9 cellular contexts compared by ENCODE assay signal in the genomic region with DNA sequence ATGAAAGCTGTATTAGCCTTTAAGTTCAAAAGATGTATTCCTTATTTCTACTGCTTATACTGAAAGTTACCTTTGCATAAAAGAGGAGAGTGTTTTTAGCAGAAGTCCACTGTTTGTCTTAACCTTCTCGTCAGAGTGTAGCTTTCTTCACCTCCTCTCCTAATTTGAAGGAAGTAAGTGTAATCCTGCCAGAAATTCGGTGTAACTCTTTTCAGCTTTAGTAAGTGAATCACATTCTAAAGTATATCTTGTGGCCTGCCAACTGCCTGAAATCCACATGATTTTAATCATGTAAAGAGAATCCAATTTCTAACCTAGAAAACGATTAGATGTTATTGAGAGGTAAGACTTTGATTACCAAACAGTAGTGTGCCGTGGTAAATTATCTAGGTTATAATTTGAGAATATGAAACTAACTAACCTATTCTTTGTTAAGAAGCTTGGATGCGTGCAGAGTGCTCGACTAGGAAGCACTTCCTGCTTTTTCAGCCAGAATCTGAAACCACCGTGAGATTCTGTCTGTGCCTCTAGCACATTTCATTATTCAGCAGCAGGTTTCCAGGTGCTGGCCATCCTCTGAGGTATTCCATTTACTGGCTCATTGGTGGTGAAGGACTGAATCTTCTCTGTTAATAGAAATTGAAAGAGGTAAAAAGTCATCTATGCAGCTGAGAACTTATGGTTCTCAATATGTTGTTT. TPM values are rescaled to one million over a fixed set of nuclear protein-coding genes. Genes with fewer than 3 reads are reported as not detected.
DNase-seq lines count a peak whose midpoint lies in the region; ATAC-seq and TF ChIP-seq lines count a peak whose summit lies in the region.
"Had no signal": no experiment of that assay in that cellular context is flagged by ENCODE, and none has a peak within 500 bp of the region (broad histone marks: within the 10 kb centered on the region; RNA-seq: fewer than 3 reads in every experiment).

No MANE protein-coding gene starts in this region.

- intact Hi-C loops in thyroid gland (cut with DNase I) = no loop called here

- H3K27ac ChIP-seq in caudate nucleus (ENCODE audit: low read depth, low read length) = no peak overlapping the region
- no peak overlapping the region for H3K27ac ChIP-seq in thyroid gland

- WGBS in thyroid gland, 2 donors = 62 to 66% methylated on average over 7 of the region's 7 CpGs

- H3K4me1 ChIP-seq in thyroid gland = no peaks in the 10 kb centered on the region

- H3K27ac Mint-ChIP-seq in immature natural killer cell = peak overlapping the region; percentile 77 to 96 (median 90)

- H3K4me3 Mint-ChIP-seq in immature natural killer cell = peak overlapping the region; percentile 34 to 75 (median 44)

- no peaks in the 10 kb centered on the region for H3K9me3 ChIP-seq in thyroid gland

- no peak for TF ChIP-seq POLR2A in thyroid gland (IDR thresholded peaks at IDR 0.05)

- no peaks in the 10 kb centered on the region for H3K27me3 Mint-ChIP-seq in immature natural killer cell (ENCODE audit: low read depth in 3 of 3)

- ATAC-seq in GM21619 (IDR thresholded peaks at IDR 0.05; ENCODE audit: unreplicated experiment) = peak; percentile 38

- H3K27me3 ChIP-seq in thyroid gland = no peaks in the 10 kb centered on the region

- H3K4me3 ChIP-seq in thyroid gland (replicated peaks in 1 of 3) = no peak overlapping the region

- H3K9me3 Mint-ChIP-seq in immature natural killer cell = no peaks in the 10 kb centered on the region

- peaks cover 42 to 74% of the 10 kb centered on the region in 2 donors for H3K4me1 Mint-ChIP-seq in immature natural killer cell

- DNase-seq in DMS79 treated with DMSO at 0.1 percent for 48 hours (lab: John Stamatoyannopoulos, UW) (peak; percentile 83), NCI-H774 (lab: John Stamatoyannopoulos, UW) (peak; percentile 47), immature natural killer cell (peak in 1 of 3 donors; percentile 39), globus pallidus (ENCODE audit: low spot score) (no peak), caudate nucleus (lab: John Stamatoyannopoulos, UW) (no peak), NCI-H748 (lab: John Stamatoyannopoulos, UW; ENCODE audit: unreplicated experiment) (no peak), thyroid gland (no peak)
- DNase-seq: activated effector memory CD4-positive, alpha-beta T cell treated with Interleukin-2 at 50 U/mL for 16 hours had no signal

- TF ChIP-seq CTCF in thyroid gland (IDR thresholded peaks at IDR 0.05) = no peak

- peaks cover 11 to 16% of the 10 kb centered on the region in 2 donors for H3K36me3 ChIP-seq in thyroid gland

- peaks cover 21 to 37% (median 21%) of the 10 kb centered on the region in 3 donors for H3K36me3 Mint-ChIP-seq in immature natural killer cell

RNA-seq across cellular contexts. Expression of a gene that starts 7.5 kb away (rescaled TPM):
- 100 to 1,000 TPM in 1 of 3 donors, 10 to 100 TPM in 2; 73.5 to 102 (median 91.8) TPM for polyA plus RNA-seq in immature natural killer cell
- 10 to 100 TPM; 26.4 to 86.3 (median 29.3) TPM for total RNA-seq in thyroid gland

Comparison
In these comparisons a context has a peak if more than half of its experiments do, and no peak if none do; other contexts are left out.
1. DNase-seq: peak in DMS79 treated with DMSO at 0.1 percent for 48 hours (single experiment) and NCI-H774 (single experiment); none in globus pallidus (single experiment), caudate nucleus (0 of 61), NCI-H748 (single experiment) and thyroid gland (0 of 2).